ENCODE assay signal across 22 cellular contexts in genomic region chr10:119669331-119669730, GRCh38. TPM values are rescaled to one million over a fixed set of nuclear protein-coding genes. Genes with fewer than 3 reads are reported as not detected.
DNase-seq lines count a peak whose midpoint lies in the region; ATAC-seq and TF ChIP-seq lines count a peak whose summit lies in the region.
"Had no signal": no experiment of that assay in that cellular context is flagged by ENCODE, and none has a peak within 500 bp of the region (broad histone marks: within the 10 kb centered on the region; RNA-seq: fewer than 3 reads in every experiment).

No MANE protein-coding gene starts in this region.

- peaks cover 23 to 87% of the 10 kb centered on the region in 2 experiments for H3K79me1 ChIP-seq in IMR-90 (ENCODE audit: low read depth in 1 of 2, low read length in 2 of 2)

- no peak overlapping the region for H4K91ac ChIP-seq in IMR-90 (ENCODE audit: insufficient read depth, low read depth, low read length)

- no peak overlapping the region for H4K5ac ChIP-seq in IMR-90 (ENCODE audit: low read depth, low read length)

- H2AK9ac ChIP-seq in IMR-90 (replicated peaks; ENCODE audit: low read depth, low read length, poor library complexity): no peak overlapping the region

- TF ChIP-seq POLR2A in IMR-90 (IDR thresholded peaks at IDR 0.05; ENCODE audit: low read depth, low read length) (no peak), esophagus muscularis mucosa (IDR thresholded peaks at IDR 0.05; ENCODE audit: low read depth) (no peak), prostate gland (IDR thresholded peaks at IDR 0.05) (no peak)

- TF ChIP-seq RAD21 in IMR-90 (IDR thresholded peaks at IDR 0.05; ENCODE audit: low read length): no peak

- DNase-seq in IMR-90 (no peak), esophagus muscularis mucosa (ENCODE audit: extremely low spot score) (no peak), prostate gland (ENCODE audit: low spot score) (no peak), smooth muscle cell (lab: John Stamatoyannopoulos, UW; ENCODE audit: unreplicated experiment) (no peak)
- no peak for DNase-seq in effector memory CD4-positive, alpha-beta T cell
- no peak for DNase-seq in NK-92 treated with Interleukin-12 subunit alpha and Interleukin-12 subunit beta, amount 100 ng/mL, for 24 hours (lab: John Stamatoyannopoulos, UW)
- DNase-seq: activated CD4-positive, alpha-beta T cell treated with anti-CD3 and anti-CD28 coated beads for 1 hour; activated CD8-positive, alpha-beta memory T cell treated with anti-CD3 and anti-CD28 coated beads for 24 hours; activated naive CD8-positive, alpha-beta T cell treated with anti-CD3 and anti-CD28 coated beads for 36 hours; activated T-cell treated with anti-CD3 and anti-CD28 coated beads, Interleukin-2, amount 50 U/mL, for 72 hours; H7; KG1; naive thymus-derived CD4-positive, alpha-beta T cell; NCI-H2029; NCI-H345; ovary; stimulated activated CD4-positive, alpha-beta T cell treated with anti-CD3 and anti-CD28 coated beads, Interleukin-2, amount 100 ng/mL, for 48 hours; stimulated activated naive CD8-positive, alpha-beta T cell treated with anti-CD3 and anti-CD28 coated beads, Interleukin-15, Interleukin-2, amounts not matched to agents 100 U/mL and 50 U/mL, for 24 hours had no signal

- H3K27ac ChIP-seq in C4-2B (peak overlapping the region; percentile 58), IMR-90 (ENCODE audit: insufficient read depth, low read length) (no peak overlapping the region), esophagus muscularis mucosa (replicated peaks in 1 of 4) (peak overlapping the region in 3 of 4 donors; percentile 15 to 82 (median 63)), prostate gland (peak overlapping the region; percentile 3 to 58), smooth muscle cell (ENCODE audit: low read depth) (no peak overlapping the region)
- no peak overlapping the region for H3K27ac ChIP-seq in effector memory CD4-positive, alpha-beta T cell (ENCODE audit: insufficient read depth, low read length, poor library complexity, severe bottlenecking)
- H3K27ac ChIP-seq: hepatocyte, ovary, upper lobe of left lung had no signal

- no peak overlapping the region; the same call in 1 of the 2 replicates for H3K23ac ChIP-seq in IMR-90 (ENCODE audit: low read depth, low read length)

- TF ChIP-seq CTCF in C4-2B (conservative IDR thresholded peaks at IDR 0.05) (no peak), IMR-90 (conservative IDR thresholded peaks at IDR 0.05; ENCODE audit: low read depth, low read length) (no peak), esophagus muscularis mucosa (IDR thresholded peaks at IDR 0.05) (no peak), prostate gland (IDR thresholded peaks at IDR 0.05) (no peak), smooth muscle cell (IDR thresholded peaks at IDR 0.05; ENCODE audit: borderline replicate concordance, insufficient read depth, poor library complexity, severe bottlenecking) (no peak)

- no peak overlapping the region for H2BK120ac ChIP-seq in IMR-90 (ENCODE audit: low read depth, low read length)

- H3K4me1 ChIP-seq in IMR-90 (ENCODE audit: control insufficient read depth, insufficient read depth, low read length): peaks cover 33% of the 10 kb centered on the region
- peaks cover 50 to 64% (median 61%) of the 10 kb centered on the region in 4 donors for H3K4me1 ChIP-seq in esophagus muscularis mucosa
- peaks cover 15% of the 10 kb centered on the region for H3K4me1 ChIP-seq in prostate gland (replicated peaks)
- H3K4me1 ChIP-seq in smooth muscle cell (ENCODE audit: low read depth): peaks cover 28% of the 10 kb centered on the region
- H3K4me1 ChIP-seq in effector memory CD4-positive, alpha-beta T cell (ENCODE audit: control insufficient read depth, insufficient read depth, low read length, poor library complexity, severe bottlenecking): peaks cover 13% of the 10 kb centered on the region

- peaks cover 34% of the 10 kb centered on the region for H3K9me1 ChIP-seq in IMR-90 (ENCODE audit: insufficient read depth, low read length)

- no peak for ATAC-seq in IMR-90 (ENCODE audit: low read depth)
- ATAC-seq: activated T-cell treated with anti-CD3 and anti-CD28 coated beads, Interleukin-2, amount 50 U/mL, for 72 hours; naive thymus-derived CD4-positive, alpha-beta T cell; stimulated activated naive CD8-positive, alpha-beta T cell treated with anti-CD3 and anti-CD28 coated beads, Interleukin-15, Interleukin-2, amounts not matched to agents 100 U/mL and 50 U/mL, for 24 hours had no signal

- no TSS peak for BruUV-seq in IMR-90 (replicated peaks; lab: Mats Ljungman, UMichigan)

- H2AK5ac ChIP-seq in IMR-90 (ENCODE audit: low read depth, low read length): peak overlapping the region; percentile 97; the same call in 1 of the 2 replicates

- peaks cover 38% of the 10 kb centered on the region for H3K36me3 ChIP-seq in IMR-90 (ENCODE audit: control insufficient read depth, insufficient read depth, low read length)
- H3K36me3 ChIP-seq in esophagus muscularis mucosa: peaks cover 41 to 50% (median 48%) of the 10 kb centered on the region in 4 donors
- H3K36me3 ChIP-seq in prostate gland: peaks cover 11 to 16% of the 10 kb centered on the region in 2 donors
- H3K36me3 ChIP-seq in smooth muscle cell (ENCODE audit: low read depth): peaks cover 7% of the 10 kb centered on the region
- peaks cover 47% of the 10 kb centered on the region for H3K36me3 ChIP-seq in effector memory CD4-positive, alpha-beta T cell (ENCODE audit: control insufficient read depth, insufficient read depth, low read length)
- H3K36me3 ChIP-seq: ovary had no signal

- H2BK5ac ChIP-seq in IMR-90 (ENCODE audit: low read depth, low read length, poor library complexity, severe bottlenecking): no peak overlapping the region

- in situ Hi-C loops in IMR-90 (cut with MboI; ENCODE audit: low sequenced_read_pairs): no loop called here

- peaks cover 65% of the 10 kb centered on the region for H3K79me2 ChIP-seq in smooth muscle cell (ENCODE audit: low read depth)

- POLR2A ChIA-PET in IMR-90 (lab: Charles Lee; ENCODE audit: unreplicated experiment): no interaction called here

- no peak overlapping the region; the same call in 1 of the 2 replicates for H3K4ac ChIP-seq in IMR-90 (ENCODE audit: low read depth, low read length)

- H4K20me1 ChIP-seq in IMR-90 (ENCODE audit: insufficient read depth, low read length): peaks cover 77% of the 10 kb centered on the region
- H4K20me1 ChIP-seq in smooth muscle cell (ENCODE audit: low read depth): peaks cover 99% of the 10 kb centered on the region

- H2BK15ac ChIP-seq in IMR-90 (ENCODE audit: low read depth, low read length): no peak overlapping the region

- H3K4me2 ChIP-seq in IMR-90 (ENCODE audit: low read depth, low read length) (no peak overlapping the region), smooth muscle cell (no peak overlapping the region)
- H3K4me2 ChIP-seq: hepatocyte had no signal

- H3K18ac ChIP-seq in IMR-90 (ENCODE audit: low read depth, low read length): no peak overlapping the region

- no peak for TF ChIP-seq EP300 in esophagus muscularis mucosa (IDR thresholded peaks at IDR 0.05)

- H3F3A ChIP-seq in smooth muscle cell (ENCODE audit: low read depth): peaks cover 13% of the 10 kb centered on the region

- H3K14ac ChIP-seq in IMR-90 (replicated peaks; ENCODE audit: low read depth, low read length): no peak overlapping the region

- no CpG with 5 or more reads among the region's 5 CpGs for WGBS in IMR-90 (ENCODE audit: extremely low coverage in 2 of 2, insufficient read length in 1 of 2), 2 experiments
- 92% methylated on average over 4 of the region's 5 CpGs for WGBS in esophagus muscularis mucosa
- 74% methylated on average over 5 of the region's 5 CpGs for WGBS in prostate gland
- WGBS in smooth muscle cell (ENCODE audit: low lambda C conversion rate): 84% methylated on average over 5 of the region's 5 CpGs

- CTCF ChIA-PET in IMR-90 (lab: Yijun Ruan, JAX): no interaction called here

- H3K27me3 ChIP-seq in IMR-90 (ENCODE audit: control insufficient read depth, insufficient read depth, low read length): no peaks in the 10 kb centered on the region
- H3K27me3 ChIP-seq in esophagus muscularis mucosa: no peaks in the 10 kb centered on the region
- H3K27me3 ChIP-seq in prostate gland (replicated peaks; ENCODE audit: insufficient read depth): no peaks in the 10 kb centered on the region
- no peaks in the 10 kb centered on the region for H3K27me3 ChIP-seq in smooth muscle cell (ENCODE audit: low read depth)
- H3K27me3 ChIP-seq in effector memory CD4-positive, alpha-beta T cell (replicated peaks; ENCODE audit: control insufficient read depth, insufficient read depth, low read length, poor library complexity, severe bottlenecking): no peaks in the 10 kb centered on the region
- H3K27me3 ChIP-seq: hepatocyte, ovary, upper lobe of left lung had no signal

- H3K9ac ChIP-seq in IMR-90 (ENCODE audit: low read depth, low read length): no peak overlapping the region
- H3K9ac ChIP-seq in smooth muscle cell (ENCODE audit: low read depth): no peak overlapping the region

- no peak overlapping the region for H4K8ac ChIP-seq in IMR-90 (ENCODE audit: low read depth in 2 of 2, low read length in 2 of 2)

- H2BK20ac ChIP-seq in IMR-90 (ENCODE audit: low read depth, low read length): no peak overlapping the region

- intact Hi-C loops in IMR-90 (cut with micrococcal nuclease): no loop called here
- intact Hi-C loops in esophagus muscularis mucosa (cut with DNase I): no loop called here
- intact Hi-C loops in prostate gland (cut with DNase I): loop anchor here (5.0 kb wide), 1 partner anchor 62 kb away; no protein-coding TSS in a partner anchor

- H3K4me3 ChIP-seq in IMR-90 (ENCODE audit: insufficient read depth, low read depth, low read length) (no peak overlapping the region), esophagus muscularis mucosa (no peak overlapping the region), prostate gland (no peak overlapping the region), smooth muscle cell (no peak overlapping the region)
- no peak overlapping the region for H3K4me3 ChIP-seq in effector memory CD4-positive, alpha-beta T cell (ENCODE audit: insufficient read depth, low read depth, low read length, poor library complexity, severe bottlenecking)
- H3K4me3 ChIP-seq: hepatocyte, ovary, skin epidermis, upper lobe of left lung had no signal

- dilution Hi-C loops in IMR-90 (cut with HindIII; ENCODE audit: low sequenced_read_pairs, unreplicated experiment): no loop called here

- no peak overlapping the region for H3K56ac ChIP-seq in IMR-90 (ENCODE audit: extremely low read depth, insufficient read depth, low read length)

- H2AFZ ChIP-seq in IMR-90 (replicated peaks; ENCODE audit: low read length, poor library complexity): no peak overlapping the region
- H2AFZ ChIP-seq in smooth muscle cell (ENCODE audit: low read depth): no peak overlapping the region
- H2AFZ ChIP-seq: hepatocyte had no signal

- H3K9me3 ChIP-seq in IMR-90 (ENCODE audit: control insufficient read depth, insufficient read depth, low read length): no peaks in the 10 kb centered on the region
- no peaks in the 10 kb centered on the region for H3K9me3 ChIP-seq in esophagus muscularis mucosa
- H3K9me3 ChIP-seq in prostate gland: no peaks in the 10 kb centered on the region
- no peaks in the 10 kb centered on the region for H3K9me3 ChIP-seq in smooth muscle cell (replicated peaks; ENCODE audit: low read depth)
- no peaks in the 10 kb centered on the region for H3K9me3 ChIP-seq in effector memory CD4-positive, alpha-beta T cell (ENCODE audit: control insufficient read depth, low read length)
- H3K9me3 ChIP-seq: ovary, upper lobe of left lung had no signal

RNA-seq across cellular contexts. Expression of gene BAG3, which starts 18.2 kb away (rescaled TPM):
- 5.4 and 5.8 TPM in 2 replicates for total RNA-seq in IMR-90 (2012; rRNA removed)
- polyA plus RNA-seq in IMR-90 (2012; rRNA removed): 38.4 and 42.5 TPM in 2 replicates
- 32.2 and 47.6 TPM in 2 replicates for polyA plus RNA-seq in IMR-90 (2012; cell fraction: cytosol; rRNA removed)
- polyA plus RNA-seq in IMR-90 (2012; cell fraction: nucleus; rRNA removed; ENCODE audit: low replicate concordance): 21.0 and 35.9 TPM in 2 replicates
- total RNA-seq in esophagus muscularis mucosa: 10 to 100 TPM; 44.0 to 81.7 (median 73.9) TPM
- total RNA-seq in prostate gland: 10 to 100 TPM; 45.4 to 56.4 TPM
- 24.4 and 25.5 TPM in 2 replicates for total RNA-seq in smooth muscle cell
- 70.1 and 73.7 TPM in 2 replicates for polyA plus RNA-seq in smooth muscle cell

RNA-seq across cellular contexts. Expression of gene INPP5F, which starts 56.5 kb away (rescaled TPM):
- total RNA-seq in IMR-90 (2012; rRNA removed): 29.6 and 35.3 TPM in 2 replicates
- 16.3 and 19.0 TPM in 2 replicates for polyA plus RNA-seq in IMR-90 (2012; rRNA removed)
- 4.7 and 7.0 TPM in 2 replicates for polyA plus RNA-seq in IMR-90 (2012; cell fraction: cytosol; rRNA removed)
- 3.1 and 20.5 TPM in 2 replicates for polyA plus RNA-seq in IMR-90 (2012; cell fraction: nucleus; rRNA removed; ENCODE audit: low replicate concordance)
- 10 to 100 TPM; 15.1 to 24.0 (median 19.0) TPM for total RNA-seq in esophagus muscularis mucosa
- total RNA-seq in prostate gland: 10 to 100 TPM in 1 of 2 donors, 1 to 10 TPM in 1; 8.6 to 15.9 TPM
- 106 and 143 TPM in 2 replicates for total RNA-seq in smooth muscle cell
- polyA plus RNA-seq in smooth muscle cell: 15.9 and 16.3 TPM in 2 replicates

Comparison
In these comparisons a context has a peak if more than half of its experiments do, and no peak if none do; other contexts are left out.
1. H3K27ac ChIP-seq: peak in C4-2B (single experiment), esophagus muscularis mucosa (3 of 4) and prostate gland (2 of 2); none in IMR-90 (single experiment), smooth muscle cell (single experiment) and effector memory CD4-positive, alpha-beta T cell (single experiment).